In genomic region chr1:93616221-93616995, GRCh38 we compare ENCODE assay signal across 8 cellular contexts.
DNase-seq lines count a peak whose midpoint lies in the region; ATAC-seq and TF ChIP-seq lines count a peak whose summit lies in the region.

No MANE protein-coding gene starts in this region.

- no peaks in the 10 kb centered on the region for H3K9me3 Mint-ChIP-seq in activated CD4-positive, alpha-beta memory T cell treated with anti-CD3 and anti-CD28 coated beads, Interleukin-2, amount 10 ng/mL, durations not matched to agents 7 days and 5 days

- H3K27ac ChIP-seq in SJCRH30 (peak overlapping the region; percentile 2; the same call in 1 of the 2 replicates), sigmoid colon (peak overlapping the region; percentile 28 to 57 (median 51))

- H3K4me3 ChIP-seq in SJCRH30 (no peak overlapping the region), sigmoid colon (no peak overlapping the region), H7 (ENCODE audit: insufficient read depth, low read depth, low read length) (no peak overlapping the region)

- no peak overlapping the region for H3K4me3 Mint-ChIP-seq in activated CD4-positive, alpha-beta memory T cell treated with anti-CD3 and anti-CD28 coated beads, Interleukin-2, amount 10 ng/mL, durations not matched to agents 7 days and 5 days

- no peak for TF ChIP-seq POLR2A in sigmoid colon (IDR thresholded peaks at IDR 0.05)

- H3K27me3 Mint-ChIP-seq in activated CD4-positive, alpha-beta memory T cell treated with anti-CD3 and anti-CD28 coated beads, Interleukin-2, amount 10 ng/mL, durations not matched to agents 7 days and 5 days = peaks cover 30% of the 10 kb centered on the region

- intact Hi-C loops in Right ventricle myocardium superior (cut with DNase I) (no loop called here), sigmoid colon (cut with DNase I) (no loop called here)

- in situ Hi-C loops in G401 (cut with HindIII; ENCODE audit: low sequenced_read_pairs) = no loop called here

- ATAC-seq in Right ventricle myocardium superior (ENCODE audit: poor library complexity) = peak; percentile 35

- DNase-seq in HEK293T (ENCODE audit: extremely low spot score) = peak; percentile 38
- no peak for DNase-seq in SJCRH30
- DNase-seq in Right ventricle myocardium superior = no peak
- peak; percentile 57 for DNase-seq in sigmoid colon
- DNase-seq in H7 = no peak
- DNase-seq in activated CD4-positive, alpha-beta memory T cell treated with anti-CD3 and anti-CD28 coated beads, Interleukin-2, amount 10 ng/mL, durations not matched to agents 7 days and 5 days = no peak
- DNase-seq in G401 (ENCODE audit: low spot score) = no peak
- DNase-seq in GOT3 (lab: John Stamatoyannopoulos, UW) = no peak

- CTCF ChIA-PET in HEK293T (lab: Yijun Ruan, JAX) = interaction anchor here (0.5 to 3.0 kb wide), 4 partner anchors 13 to 198 kb away, joined by 3 to 13 read pairs (median 5); no protein-coding TSS in a partner anchor
- CTCF ChIA-PET in activated CD4-positive, alpha-beta memory T cell treated with anti-CD3 and anti-CD28 coated beads, Interleukin-2, amount 10 ng/mL, durations not matched to agents 7 days and 5 days (lab: Charles Lee) = interaction anchor here (0.9 to 3.0 kb wide), 4 partner anchors 13 to 228 kb away, joined by 3 to 10 read pairs (median 3); no protein-coding TSS in a partner anchor

- POLR2A ChIA-PET in HEK293T (lab: Yijun Ruan, JAX) = interaction anchor here (1.1 kb wide), 1 partner anchor 229 kb away, joined by 3 read pairs; no protein-coding TSS in a partner anchor
- POLR2A ChIA-PET in activated CD4-positive, alpha-beta memory T cell treated with anti-CD3 and anti-CD28 coated beads, Interleukin-2, amount 10 ng/mL, durations not matched to agents 7 days and 5 days (lab: Charles Lee) = interaction anchor here (0.8 to 1.3 kb wide), 2 partner anchors 9 to 230 kb away, joined by 3 read pairs; no protein-coding TSS in a partner anchor

- H3K27ac Mint-ChIP-seq in activated CD4-positive, alpha-beta memory T cell treated with anti-CD3 and anti-CD28 coated beads, Interleukin-2, amount 10 ng/mL, durations not matched to agents 7 days and 5 days = no peak overlapping the region

- no peak for TF ChIP-seq EP300 in sigmoid colon (IDR thresholded peaks at IDR 0.05)

- WGBS in sigmoid colon, 2 donors = 51 to 72% methylated on average over 8 of the region's 8 CpGs

- H3K36me3 Mint-ChIP-seq in activated CD4-positive, alpha-beta memory T cell treated with anti-CD3 and anti-CD28 coated beads, Interleukin-2, amount 10 ng/mL, durations not matched to agents 7 days and 5 days (ENCODE audit: low read depth) = no peaks in the 10 kb centered on the region

- TF ChIP-seq CTCF in sigmoid colon (IDR thresholded peaks at IDR 0.05) = no peak

- H3K36me3 ChIP-seq in SJCRH30 = no peaks in the 10 kb centered on the region
- H3K36me3 ChIP-seq in sigmoid colon = no peaks in the 10 kb centered on the region
- no peaks in the 10 kb centered on the region for H3K36me3 ChIP-seq in H7 (replicated peaks; ENCODE audit: control insufficient read depth, insufficient read depth, low read length)

- no peaks in the 10 kb centered on the region for H3K27me3 ChIP-seq in SJCRH30
- H3K27me3 ChIP-seq in sigmoid colon = no peaks in the 10 kb centered on the region
- no peaks in the 10 kb centered on the region for H3K27me3 ChIP-seq in H7 (ENCODE audit: control insufficient read depth, insufficient read depth, low read length)

- H3K9me3 ChIP-seq in SJCRH30 (replicated peaks) = no peaks in the 10 kb centered on the region
- H3K9me3 ChIP-seq in sigmoid colon = no peaks in the 10 kb centered on the region

- peaks cover 22% of the 10 kb centered on the region for H3K4me1 Mint-ChIP-seq in activated CD4-positive, alpha-beta memory T cell treated with anti-CD3 and anti-CD28 coated beads, Interleukin-2, amount 10 ng/mL, durations not matched to agents 7 days and 5 days

- H3K4me1 ChIP-seq in SJCRH30 (peaks cover 31% of the 10 kb centered on the region), sigmoid colon (peaks cover 0 to 38% (median 35%) of the 10 kb centered on the region in 4 donors)

TF ChIP-seq in HEK293T, 16 proteins besides CTCF, POLR2A, EP300 and RAD21:
- TF ChIP-seq TARDBP (IDR thresholded peaks at IDR 0.05) = no peak
- TF ChIP-seq SUZ12 (IDR thresholded peaks at IDR 0.05) = no peak
- no peak for TF ChIP-seq SP1 (IDR thresholded peaks at IDR 0.05)
- TF ChIP-seq FOXK2 (IDR thresholded peaks at IDR 0.05) = no peak
- no peak for TF ChIP-seq FOXA1 (IDR thresholded peaks at IDR 0.05)
- no peak for TF ChIP-seq L3MBTL2 (conservative IDR thresholded peaks at IDR 0.05)
- TF ChIP-seq LEF1 (IDR thresholded peaks at IDR 0.05; ENCODE audit: borderline replicate concordance) = no peak
- TF ChIP-seq ZNF384 (IDR thresholded peaks at IDR 0.05) = no peak
- no peak for TF ChIP-seq PKNOX1 (IDR thresholded peaks at IDR 0.05)
- no peak for TF ChIP-seq BHLHE40 (IDR thresholded peaks at IDR 0.05; ENCODE audit: borderline replicate concordance)
- TF ChIP-seq ELF4 (IDR thresholded peaks at IDR 0.05) = no peak
- TF ChIP-seq ARNT (IDR thresholded peaks at IDR 0.05) = no peak
- no peak for TF ChIP-seq FOXM1 (IDR thresholded peaks at IDR 0.05; ENCODE audit: borderline replicate concordance)
- TF ChIP-seq HDGF (IDR thresholded peaks at IDR 0.05; ENCODE audit: borderline replicate concordance) = no peak
- TF ChIP-seq NFRKB (IDR thresholded peaks at IDR 0.05) = no peak
- TF ChIP-seq CTBP1 (IDR thresholded peaks at IDR 0.05; ENCODE audit: borderline replicate concordance) = no peak
TF ChIP-seq in HEK293T: peak in this region for 0.

Comparison
In these comparisons a context has a peak if more than half of its experiments do, and no peak if none do; other contexts are left out.
1. DNase-seq: peak in HEK293T (single experiment) and sigmoid colon (single experiment); none in SJCRH30 (0 of 2), Right ventricle myocardium superior (single experiment), H7 (single experiment), activated CD4-positive, alpha-beta memory T cell treated with anti-CD3 and anti-CD28 coated beads, Interleukin-2, amount 10 ng/mL, durations not matched to agents 7 days and 5 days (single experiment), G401 (single experiment) and GOT3 (single experiment).